Comparison of ENCODE assay signal across 9 cellular contexts in genomic region chr3:14602804-14603644, GRCh38. TPM values are rescaled to one million over a fixed set of nuclear protein-coding genes. Genes with fewer than 3 reads are reported as not detected.
DNase-seq lines count a peak whose midpoint lies in the region; TF ChIP-seq lines count a peak whose summit lies in the region.
"Had no signal": no experiment of that assay in that cellular context is flagged by ENCODE, and none has a peak within 500 bp of the region (broad histone marks: within the 10 kb centered on the region; RNA-seq: fewer than 3 reads in every experiment).

No MANE protein-coding gene starts in this region.

- H3K9me3 ChIP-seq in iPS-20b (ENCODE audit: insufficient read depth, low read depth, low read length) (no peaks in the 10 kb centered on the region), skeletal muscle tissue (ENCODE audit: control insufficient read depth in 3 of 3, low read length in 3 of 3) (no peaks in the 10 kb centered on the region)

- DNase-seq in DMS53 (lab: John Stamatoyannopoulos, UW) (peak; percentile 48), DMS53 treated with DMSO at 0.1 percent for 48 hours (lab: John Stamatoyannopoulos, UW; ENCODE audit: unreplicated experiment) (no peak), GM10266 (ENCODE audit: extremely low spot score) (no peak), H4 (ENCODE audit: low spot score) (no peak), inferior parietal cortex (ENCODE audit: extremely low spot score) (no peak)
- DNase-seq: RPMI8226 had no signal

- H3K27ac ChIP-seq in VCaP, result peak overlapping the region; percentile 92
- no peak overlapping the region for H3K27ac ChIP-seq in iPS-20b (ENCODE audit: low read length)
- no peak overlapping the region for H3K27ac ChIP-seq in skeletal muscle tissue (ENCODE audit: low read depth, low read length)

- H3K36me3 ChIP-seq in iPS-20b (ENCODE audit: insufficient read depth, low read depth, low read length) (no peaks in the 10 kb centered on the region), skeletal muscle tissue (ENCODE audit: control insufficient read depth in 3 of 3, insufficient read depth in 3 of 3, low read length in 3 of 3) (no peaks in the 10 kb centered on the region)

- TF ChIP-seq CTCF in VCaP (conservative IDR thresholded peaks at IDR 0.05) (no peak), GM10266 (IDR thresholded peaks at IDR 0.05; ENCODE audit: control insufficient read depth, insufficient read depth, low read depth, missing control alignments) (no peak)

- peaks cover 4% of the 10 kb centered on the region; the same call in 1 of the 2 replicates for H3K4me1 ChIP-seq in iPS-20b (ENCODE audit: insufficient read depth, low read length)
- peaks cover 0 to 6% (median 0%) of the 10 kb centered on the region in 3 donors for H3K4me1 ChIP-seq in skeletal muscle tissue (ENCODE audit: control insufficient read depth in 3 of 3, insufficient read depth in 3 of 3, low read length in 3 of 3)

- H3K9ac ChIP-seq in iPS-20b (ENCODE audit: low read depth, low read length) (no peak overlapping the region), skeletal muscle tissue (ENCODE audit: low read depth in 1 of 3, low read length in 3 of 3) (no peak overlapping the region)

- peaks cover 59% of the 10 kb centered on the region for H3K27me3 ChIP-seq in iPS-20b (ENCODE audit: insufficient read depth, low read length)
- H3K27me3 ChIP-seq in skeletal muscle tissue (ENCODE audit: control insufficient read depth in 3 of 3, insufficient read depth in 3 of 3, low read length in 3 of 3), result peaks cover 27 to 52% (median 48%) of the 10 kb centered on the region in 3 donors

- peak overlapping the region; percentile 58 for H3K4me3 ChIP-seq in iPS-20b (ENCODE audit: low read length)
- H3K4me3 ChIP-seq in skeletal muscle tissue (ENCODE audit: low read length in 3 of 3), result peak overlapping the region in 2 of 3 donors; percentile 40 to 52

RNA-seq across cellular contexts. Expression of gene CCDC174, which starts 48.5 kb away (rescaled TPM):
- 7.3 TPM for total RNA-seq in skeletal muscle tissue
- 7.7 and 18.6 TPM in 2 replicates for total RNA-seq in H4 (2014; rRNA removed; shearing (Covaris generic))
